ENCODE assay signal across 11 cellular contexts in the genomic region with DNA sequence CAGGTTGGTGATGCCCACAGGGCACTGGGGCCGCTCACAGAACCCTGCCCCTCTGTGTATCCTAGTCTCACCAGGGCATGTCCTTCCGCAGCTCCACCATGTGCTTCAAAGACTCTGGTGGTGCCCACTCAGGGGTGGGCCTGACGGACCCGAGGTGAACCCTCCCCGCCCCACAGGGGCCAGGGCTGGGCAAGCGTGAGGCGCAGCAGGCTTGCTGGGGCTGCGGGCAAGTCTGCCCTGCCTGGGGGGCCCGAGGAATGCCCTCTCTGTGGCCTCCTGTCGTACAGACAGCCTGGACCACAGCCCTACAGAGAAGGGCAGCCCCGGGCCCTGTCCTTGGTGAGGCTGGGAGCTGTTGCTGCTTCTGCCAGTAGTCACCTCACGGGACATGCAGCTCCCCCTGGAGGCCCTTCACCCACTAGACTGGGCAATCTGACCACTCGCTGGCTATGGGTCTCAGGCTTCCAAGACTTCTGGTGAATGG. TPM values are rescaled to one million over a fixed set of nuclear protein-coding genes. Genes with fewer than 3 reads are reported as not detected.
DNase-seq lines count a peak whose midpoint lies in the region; ATAC-seq and TF ChIP-seq lines count a peak whose summit lies in the region.
"Had no signal": no experiment of that assay in that cellular context is flagged by ENCODE, and none has a peak within 500 bp of the region (broad histone marks: within the 10 kb centered on the region; RNA-seq: fewer than 3 reads in every experiment).

No MANE protein-coding gene starts in this region.

- no CpG with 5 or more reads among the region's 13 CpGs for WGBS in right lobe of liver (ENCODE audit: insufficient coverage, low coverage, low lambda C conversion rate, missing lambda C conversion rate)

- H3K9me3 Mint-ChIP-seq in Caco-2 (ENCODE audit: unreplicated experiment), result no peaks in the 10 kb centered on the region

- no peak overlapping the region for H3K4me3 ChIP-seq in Caco-2 (ENCODE audit: low read depth, low read length)
- no peak overlapping the region for H3K4me3 ChIP-seq in MG63
- no peak overlapping the region for H3K4me3 ChIP-seq in choroid plexus epithelial cell (ENCODE audit: low read depth, low read length)
- H3K4me3 ChIP-seq in right lobe of liver, result no peak overlapping the region
- H3K4me3 ChIP-seq: uterus had no signal

- H3K4me1 ChIP-seq in Caco-2 (no peaks in the 10 kb centered on the region), right lobe of liver (no peaks in the 10 kb centered on the region)

- BruUV-seq in Caco-2 (replicated peaks; lab: Mats Ljungman, UMichigan), result no TSS peak

- H3K27me3 ChIP-seq in Caco-2 (replicated peaks; ENCODE audit: control insufficient read depth, insufficient read depth, low read length) (no peaks in the 10 kb centered on the region), MG63 (no peaks in the 10 kb centered on the region), right lobe of liver (no peaks in the 10 kb centered on the region)
- H3K27me3 ChIP-seq: uterus had no signal

- POLR2A ChIA-PET in Caco-2 (lab: Charles Lee), result interaction anchor here (0.6 kb wide), 1 partner anchor 621 kb away, joined by 3 read pairs; no protein-coding TSS in a partner anchor

- no peaks in the 10 kb centered on the region for H3K9me3 ChIP-seq in Caco-2
- H3K9me3 ChIP-seq in MG63, result no peaks in the 10 kb centered on the region
- H3K9me3 ChIP-seq in right lobe of liver, result no peaks in the 10 kb centered on the region
- H3K9me3 ChIP-seq: uterus had no signal

- H3K27ac ChIP-seq in right lobe of liver, result no peak overlapping the region

- CTCF ChIA-PET in Caco-2 (lab: Charles Lee), result interaction anchor here (0.7 to 1.5 kb wide), 6 partner anchors 28 to 109 kb away, joined by 3 to 14 read pairs (median 4); no protein-coding TSS in a partner anchor

- no peak overlapping the region for H3K27ac Mint-ChIP-seq in Caco-2 (ENCODE audit: unreplicated experiment)

- no peak for TF ChIP-seq POLR2A in right lobe of liver (IDR thresholded peaks at IDR 0.05)

- H3K4me3 Mint-ChIP-seq in Caco-2 (ENCODE audit: unreplicated experiment), result no peak overlapping the region

- H3K27me3 Mint-ChIP-seq in Caco-2 (ENCODE audit: insufficient read depth, unreplicated experiment), result no peaks in the 10 kb centered on the region

- H3K4me1 Mint-ChIP-seq in Caco-2 (ENCODE audit: low read depth, unreplicated experiment), result no peaks in the 10 kb centered on the region

- H3K36me3 ChIP-seq in Caco-2 (ENCODE audit: control insufficient read depth, insufficient read depth, low read length) (no peaks in the 10 kb centered on the region), MG63 (no peaks in the 10 kb centered on the region; the same call in 1 of the 2 replicates), right lobe of liver (no peaks in the 10 kb centered on the region)
- H3K36me3 ChIP-seq: uterus had no signal

- TF ChIP-seq CTCF in Caco-2 (IDR thresholded peaks at IDR 0.05; ENCODE audit: insufficient read depth in 1 of 2, low read depth in 1 of 2, low read length in 1 of 2, severe bottlenecking in 1 of 2, unreplicated experiment in 1 of 2) (peak; percentile 22 to 59), choroid plexus epithelial cell (conservative IDR thresholded peaks at IDR 0.05; ENCODE audit: low read depth, low read length) (peak; percentile 61), right lobe of liver (IDR thresholded peaks at IDR 0.05) (peak in 3 of 4 donors; percentile 18 to 27 (median 19))

- ATAC-seq in right lobe of liver, result peak; percentile 8 to 50 (median 44)

- intact Hi-C loops in Caco-2 (cut with micrococcal nuclease; ENCODE audit: unreplicated experiment), result no loop called here
- intact Hi-C loops in right lobe of liver (cut with DNase I), result no loop called here

- DNase-seq in Caco-2 (peak in 1 of 2 experiments; percentile 49), MG63 (peak; percentile 27), choroid plexus epithelial cell (ENCODE audit: low read depth) (peak; percentile 49), right lobe of liver (peak in 2 of 3 donors; percentile 23 to 58), A172 (ENCODE audit: low spot score) (no peak), SIG-M5 (lab: John Stamatoyannopoulos, UW) (no peak), activated T-cell treated with anti-CD3 and anti-CD28 coated beads for 4 hours (no peak)
- DNase-seq in stimulated activated CD4-positive, alpha-beta T cell treated with anti-CD3 and anti-CD28 coated beads, Interleukin-2, amount 100 ng/mL, for 24 hours, result no peak
- DNase-seq: anterior cingulate cortex, DND-41, uterus had no signal

- H3K36me3 Mint-ChIP-seq in Caco-2 (ENCODE audit: insufficient read depth, unreplicated experiment), result no peaks in the 10 kb centered on the region

RNA-seq across cellular contexts. Expression of a gene that starts 40.2 kb away (rescaled TPM):
- total RNA-seq in Caco-2 (2022) (4.2 and 5.3 TPM in 2 replicates), right lobe of liver (under 1 TPM in 4 of 6 experiments, not detected in 2; 0.24 to 0.37 (median 0.30) TPM)
- total RNA-seq in MG63 (2014; rRNA removed; shearing (Covaris generic); ENCODE audit: low replicate concordance), result 16.3 and 16.5 TPM in 2 replicates
- 3.7 and 7.4 TPM in 2 replicates for total RNA-seq in A172 (2014; rRNA removed; shearing (Covaris generic))

RNA-seq across cellular contexts. Expression of a gene that starts 53.9 kb away (rescaled TPM):
- total RNA-seq in Caco-2 (2022), result 13.4 and 15.8 TPM in 2 replicates
- 10.3 and 25.2 TPM in 2 replicates for total RNA-seq in MG63 (2014; rRNA removed; shearing (Covaris generic); ENCODE audit: low replicate concordance)
- 1 to 10 TPM; 1.4 to 3.2 (median 2.7) TPM for total RNA-seq in right lobe of liver
- total RNA-seq in A172 (2014; rRNA removed; shearing (Covaris generic)), result 8.9 and 9.6 TPM in 2 replicates

RNA-seq across cellular contexts. Expression of a gene that starts 53.9 kb away (rescaled TPM):
- total RNA-seq in Caco-2 (2022) (27.5 and 29.7 TPM in 2 replicates), right lobe of liver (1 to 10 TPM; 6.4 to 9.1 (median 6.6) TPM)
- total RNA-seq in MG63 (2014; rRNA removed; shearing (Covaris generic); ENCODE audit: low replicate concordance), result 3.7 and 7.2 TPM in 2 replicates
- 8.5 and 11.7 TPM in 2 replicates for total RNA-seq in A172 (2014; rRNA removed; shearing (Covaris generic))

Comparison
In these comparisons a context has a peak if more than half of its experiments do, and no peak if none do; other contexts are left out.
1. DNase-seq: peak in MG63 (single experiment), choroid plexus epithelial cell (single experiment) and right lobe of liver (2 of 3); none in A172 (single experiment), stimulated activated CD4-positive, alpha-beta T cell treated with anti-CD3 and anti-CD28 coated beads, Interleukin-2, amount 100 ng/mL, for 24 hours (0 of 2), SIG-M5 (single experiment) and activated T-cell treated with anti-CD3 and anti-CD28 coated beads for 4 hours (single experiment).
2. Peak in every context shown above with its lines, with median percentiles within 50 percentile points of each other: CTCF ChIP-seq.